In genomic region chr1:89889336-89889640, GRCh38 we compare ENCODE assay signal across 22 cellular contexts.
A peak's percentile ranks its signal among the peaks of the same experiment; 100 is the strongest.
DNase-seq lines count a peak whose midpoint lies in the region; ATAC-seq and TF ChIP-seq lines count a peak whose summit lies in the region.
"Had no signal": no experiment of that assay in that cellular context is flagged by ENCODE, and none has a peak within 500 bp of the region (broad histone marks: within the 10 kb centered on the region; RNA-seq: fewer than 3 reads in every experiment).

No MANE protein-coding gene starts in this region.

- POLR2A ChIA-PET in WTC11 (lab: Charles Lee), result no interaction called here
- POLR2A ChIA-PET in Caco-2 (lab: Charles Lee), result no interaction called here

- H3K9me3 ChIP-seq in mammary epithelial cell (replicated peaks; ENCODE audit: insufficient read depth, low read length) (no peaks in the 10 kb centered on the region), breast epithelium (no peaks in the 10 kb centered on the region), Caco-2 (no peaks in the 10 kb centered on the region), heart right ventricle (no peaks in the 10 kb centered on the region)
- H3K9me3 ChIP-seq: HAP-1 had no signal

- no peak overlapping the region for H3K4me3 Mint-ChIP-seq in WTC11
- H3K4me3 Mint-ChIP-seq in Caco-2 (ENCODE audit: unreplicated experiment), result no peak overlapping the region
- H3K4me3 Mint-ChIP-seq: CD14-positive monocyte had no signal

- WGBS in mammary epithelial cell (ENCODE audit: low coverage, missing lambda C conversion rate), result 100% methylated on average over 1 of the region's 1 CpG
- no CpG with 5 or more reads among the region's 1 CpG for WGBS in mesendoderm (ENCODE audit: extremely low coverage, insufficient coverage, low lambda C conversion rate)
- 94 to 100% methylated on average over 1 of the region's 1 CpG for WGBS in heart right ventricle, 2 donors

- no peak overlapping the region for H2BK5ac ChIP-seq in mesendoderm (ENCODE audit: low read length)

- no peaks in the 10 kb centered on the region for H4K20me1 ChIP-seq in mammary epithelial cell (ENCODE audit: insufficient read depth, low read length)

- BruUV-seq in mammary epithelial cell (replicated peaks; lab: Mats Ljungman, UMichigan), result no TSS peak
- no TSS peak for BruUV-seq in Caco-2 (replicated peaks; lab: Mats Ljungman, UMichigan)

- no peak for TF ChIP-seq POLR2A in breast epithelium (IDR thresholded peaks at IDR 0.05)

- no peak overlapping the region for H3K18ac ChIP-seq in mesendoderm (ENCODE audit: low read length)

- H3K27me3 Mint-ChIP-seq in WTC11 (ENCODE audit: low read depth), result no peaks in the 10 kb centered on the region
- H3K27me3 Mint-ChIP-seq in Caco-2 (ENCODE audit: insufficient read depth, unreplicated experiment), result no peaks in the 10 kb centered on the region
- H3K27me3 Mint-ChIP-seq: IgD-negative memory B cell had no signal

- no peak overlapping the region for H3K4me2 ChIP-seq in mammary epithelial cell (ENCODE audit: insufficient read depth, low read depth, low read length)
- no peak overlapping the region for H3K4me2 ChIP-seq in mesendoderm (ENCODE audit: low read length)

- H2BK15ac ChIP-seq in mesendoderm (replicated peaks; ENCODE audit: low read depth), result no peak overlapping the region

- H3K4me1 ChIP-seq in mammary epithelial cell (ENCODE audit: insufficient read depth, low read length) (peaks cover 51% of the 10 kb centered on the region), breast epithelium (no peaks in the 10 kb centered on the region), foreskin keratinocyte (peaks cover 64% of the 10 kb centered on the region), Caco-2 (peaks cover 33% of the 10 kb centered on the region), mesendoderm (ENCODE audit: control insufficient read depth, low read depth, low read length) (peaks cover 2% of the 10 kb centered on the region), heart right ventricle (peaks cover 0 to 21% (median 3%) of the 10 kb centered on the region in 9 donors)

- H3K79me2 ChIP-seq in mammary epithelial cell (ENCODE audit: insufficient read depth, low read length) (peaks cover 17% of the 10 kb centered on the region), mesendoderm (ENCODE audit: control insufficient read depth, insufficient read depth, low read length) (no peaks in the 10 kb centered on the region)

- H3K27ac ChIP-seq in mammary epithelial cell (ENCODE audit: insufficient read depth, low read depth, low read length) (peak overlapping the region; percentile 11), breast epithelium (no peak overlapping the region), foreskin keratinocyte (peak overlapping the region; percentile 64), mesendoderm (ENCODE audit: low read depth, low read length) (no peak overlapping the region), heart right ventricle (no peak overlapping the region)

- no peak overlapping the region for H4K8ac ChIP-seq in mesendoderm (ENCODE audit: low read depth, low read length)

- H3K36me3 ChIP-seq in mammary epithelial cell (ENCODE audit: insufficient read depth, low read length) (no peaks in the 10 kb centered on the region), breast epithelium (no peaks in the 10 kb centered on the region), Caco-2 (ENCODE audit: control insufficient read depth, insufficient read depth, low read length) (no peaks in the 10 kb centered on the region), mesendoderm (ENCODE audit: control insufficient read depth, insufficient read depth, low read length) (no peaks in the 10 kb centered on the region), heart right ventricle (no peaks in the 10 kb centered on the region)

- no peak overlapping the region for H2AFZ ChIP-seq in mammary epithelial cell (ENCODE audit: low read depth, low read length)

- TF ChIP-seq CTCF in mammary epithelial cell (conservative IDR thresholded peaks at IDR 0.05 in 1 of 2, IDR thresholded peaks at IDR 0.05 in 1 of 2; ENCODE audit: extremely low read depth in 1 of 2, insufficient read depth in 1 of 2, low read depth in 1 of 2, low read length in 2 of 2) (no peak), breast epithelium (IDR thresholded peaks at IDR 0.05) (no peak), WTC11 (IDR thresholded peaks at IDR 0.05) (no peak), foreskin keratinocyte (conservative IDR thresholded peaks at IDR 0.05) (no peak), Caco-2 (IDR thresholded peaks at IDR 0.05; ENCODE audit: insufficient read depth in 1 of 2, low read depth in 1 of 2, low read length in 1 of 2, severe bottlenecking in 1 of 2, unreplicated experiment in 1 of 2) (no peak), heart right ventricle (IDR thresholded peaks at IDR 0.05) (no peak)

- no peak overlapping the region for H2AK5ac ChIP-seq in mesendoderm (ENCODE audit: low read length)

- H3K9ac ChIP-seq in mammary epithelial cell (ENCODE audit: insufficient read depth, low read length), result no peak overlapping the region
- no peak overlapping the region for H3K9ac ChIP-seq in mesendoderm (ENCODE audit: low read length)

- no peak overlapping the region for H4K5ac ChIP-seq in mesendoderm (ENCODE audit: low read length)

- H3K9me3 Mint-ChIP-seq in WTC11 (no peaks in the 10 kb centered on the region), Caco-2 (ENCODE audit: unreplicated experiment) (no peaks in the 10 kb centered on the region)
- H3K9me3 Mint-ChIP-seq: CD14-positive monocyte, IgD-negative memory B cell had no signal

- peaks cover 1% of the 10 kb centered on the region for H3K79me1 ChIP-seq in mesendoderm (ENCODE audit: low read length)

- H3K56ac ChIP-seq in mesendoderm (ENCODE audit: low read length), result no peak overlapping the region

- H3K27me3 ChIP-seq in mammary epithelial cell (ENCODE audit: insufficient read depth, low read length), result no peaks in the 10 kb centered on the region
- no peaks in the 10 kb centered on the region for H3K27me3 ChIP-seq in breast epithelium
- H3K27me3 ChIP-seq in foreskin keratinocyte, result no peaks in the 10 kb centered on the region
- no peaks in the 10 kb centered on the region for H3K27me3 ChIP-seq in Caco-2 (replicated peaks; ENCODE audit: control insufficient read depth, insufficient read depth, low read length)
- H3K27me3 ChIP-seq in mesendoderm (ENCODE audit: insufficient read depth, low read length, poor library complexity), result no peaks in the 10 kb centered on the region
- no peaks in the 10 kb centered on the region for H3K27me3 ChIP-seq in heart right ventricle

- ATAC-seq in WTC11 (no peak), foreskin keratinocyte (no peak), HG03039 (IDR thresholded peaks at IDR 0.05; ENCODE audit: unreplicated experiment) (no peak), heart right ventricle (no peak)

- 0 out of 2 replicates have a peak overlapping the region, but pooled peaks have one; percentile 48 for H3K27ac Mint-ChIP-seq in WTC11
- no peak overlapping the region for H3K27ac Mint-ChIP-seq in Caco-2 (ENCODE audit: unreplicated experiment)
- H3K27ac Mint-ChIP-seq: IgD-negative memory B cell had no signal

- DNase-seq in mammary epithelial cell, result no peak
- no peak for DNase-seq in breast epithelium (ENCODE audit: low spot score in 2 of 2)
- DNase-seq in WTC11 (ENCODE audit: low spot score), result no peak
- no peak for DNase-seq in foreskin keratinocyte
- DNase-seq in Caco-2, result no peak
- no peak for DNase-seq in mesendoderm
- DNase-seq in heart right ventricle, result no peak
- DNase-seq: 8988T, DMS79, Karpas-422, MV-4-11, NCI-H1694, NCI-H2081, NCI-H2171, NCI-H345, NCI-H524 treated with DMSO at 0.1 percent for 48 hours, NCI-H82, SHP77 had no signal

- intact Hi-C loops in mammary epithelial cell (cut with micrococcal nuclease), result no loop called here
- intact Hi-C loops in breast epithelium (cut with DNase I; ENCODE audit: low total_unique reads), result no loop called here
- intact Hi-C loops in Caco-2 (cut with micrococcal nuclease; ENCODE audit: unreplicated experiment), result no loop called here
- intact Hi-C loops in heart right ventricle (cut with DNase I), result no loop called here

- H3K4me3 ChIP-seq in mammary epithelial cell (replicated peaks in 1 of 3; ENCODE audit: insufficient read depth in 1 of 3, low read depth in 2 of 3, low read length in 3 of 3), result no peak overlapping the region
- no peak overlapping the region for H3K4me3 ChIP-seq in breast epithelium
- H3K4me3 ChIP-seq in Caco-2 (ENCODE audit: low read depth, low read length), result no peak overlapping the region
- H3K4me3 ChIP-seq in mesendoderm (ENCODE audit: low read length), result no peak overlapping the region
- no peak overlapping the region for H3K4me3 ChIP-seq in heart right ventricle
- H3K4me3 ChIP-seq: HAP-1 had no signal

- H3K36me3 Mint-ChIP-seq in WTC11 (no peaks in the 10 kb centered on the region), Caco-2 (ENCODE audit: insufficient read depth, unreplicated experiment) (peaks cover 13% of the 10 kb centered on the region)

- H2BK120ac ChIP-seq in mesendoderm (ENCODE audit: low read depth, low read length), result no peak overlapping the region

- dilution Hi-C loops in mammary epithelial cell (cut with HindIII; ENCODE audit: low sequenced_read_pairs), result no loop called here

- in situ Hi-C loops in mammary epithelial cell (cut with MboI; ENCODE audit: low sequenced_read_pairs in 2 of 2), result loop anchor here in 1 of 2 donors (25.0 kb wide), 1 partner anchor 252 kb away; the partner anchor contains the start of gene LRRC8C

- H3K4me1 Mint-ChIP-seq in WTC11 (peaks cover 49% of the 10 kb centered on the region), Caco-2 (ENCODE audit: low read depth, unreplicated experiment) (peaks cover 31% of the 10 kb centered on the region)

- CTCF ChIA-PET in mammary epithelial cell (lab: Charles Lee; ENCODE audit: low non-redundant PET) (interaction anchor here (0.5 kb wide), 1 partner anchor 20 kb away, joined by 3 read pairs; no protein-coding TSS in a partner anchor), WTC11 (lab: Charles Lee) (interaction anchor here (0.8 kb wide), 1 partner anchor 15 kb away, joined by 3 read pairs; no protein-coding TSS in a partner anchor), Caco-2 (lab: Charles Lee) (no interaction called here)

- no peak overlapping the region for H3K23ac ChIP-seq in mesendoderm (ENCODE audit: low read length)

- H3K4ac ChIP-seq in mesendoderm (ENCODE audit: low read depth, low read length), result no peak overlapping the region

TF ChIP-seq in WTC11, 78 proteins besides CTCF, POLR2A, EP300 and RAD21:
- TF ChIP-seq ETV6 (CRISPR knock-in tag; IDR thresholded peaks at IDR 0.05), result no peak
TF ChIP-seq in WTC11: peak in this region for 0.

Comparison
In these comparisons a context has a peak if more than half of its experiments do, and no peak if none do; other contexts are left out.
1. H3K27ac ChIP-seq: peak in mammary epithelial cell (single experiment) and foreskin keratinocyte (single experiment); none in breast epithelium (0 of 2), mesendoderm (single experiment) and heart right ventricle (0 of 10).